In genomic region chr15:82900511-82900910, GRCh38 we compare ENCODE assay signal across 11 cellular contexts. TPM values are rescaled to one million over a fixed set of nuclear protein-coding genes. Genes with fewer than 3 reads are reported as not detected.
A peak's percentile ranks its signal among the peaks of the same experiment; 100 is the strongest.
DNase-seq lines count a peak whose midpoint lies in the region; ATAC-seq and FAIRE-seq lines count a peak whose summit lies in the region.
"Had no signal": no experiment of that assay in that cellular context is flagged by ENCODE, and none has a peak within 500 bp of the region (broad histone marks: within the 10 kb centered on the region; RNA-seq: fewer than 3 reads in every experiment).

No MANE protein-coding gene starts in this region.

- H3K4me3 Mint-ChIP-seq in activated T-cell treated with anti-CD3 and anti-CD28 coated beads, Interleukin-2, amount 50 U/mL, for 24 hours, result no peak overlapping the region

- DNase-seq in NCI-H2171 treated with DMSO at 0.1 percent for 48 hours (lab: John Stamatoyannopoulos, UW) (peak; percentile 4), NCI-H2171 (lab: John Stamatoyannopoulos, UW) (no peak), NCI-H82 treated with DMSO at 0.1 percent for 48 hours (lab: John Stamatoyannopoulos, UW; ENCODE audit: unreplicated experiment) (peak; percentile 73), renal cortical epithelial cell (ENCODE audit: low read depth) (peak; percentile 25), NCI-H2196 (lab: John Stamatoyannopoulos, UW; ENCODE audit: unreplicated experiment) (no peak)
- no peak for DNase-seq in activated T-cell treated with anti-CD3 and anti-CD28 coated beads, Interleukin-2, amount 50 U/mL, for 24 hours
- DNase-seq: Caco-2, NCI-H1048 had no signal

- ATAC-seq in HG03521 (IDR thresholded peaks at IDR 0.05; ENCODE audit: unreplicated experiment), result no peak
- ATAC-seq: K562 had no signal

- peak; percentile 83 for FAIRE-seq in islet of Langerhans (lab: Jason Lieb, UNC)
- FAIRE-seq: K562 had no signal

- no peak overlapping the region for H3K27ac Mint-ChIP-seq in activated T-cell treated with anti-CD3 and anti-CD28 coated beads, Interleukin-2, amount 50 U/mL, for 24 hours

- H3K9me3 Mint-ChIP-seq in activated T-cell treated with anti-CD3 and anti-CD28 coated beads, Interleukin-2, amount 50 U/mL, for 24 hours, result no peaks in the 10 kb centered on the region

- no peaks in the 10 kb centered on the region for H3K27me3 Mint-ChIP-seq in activated T-cell treated with anti-CD3 and anti-CD28 coated beads, Interleukin-2, amount 50 U/mL, for 24 hours

- H3K36me3 Mint-ChIP-seq in activated T-cell treated with anti-CD3 and anti-CD28 coated beads, Interleukin-2, amount 50 U/mL, for 24 hours (ENCODE audit: low read depth), result no peaks in the 10 kb centered on the region

- no peaks in the 10 kb centered on the region for H3K4me1 Mint-ChIP-seq in activated T-cell treated with anti-CD3 and anti-CD28 coated beads, Interleukin-2, amount 50 U/mL, for 24 hours (ENCODE audit: low read depth)

RNA-seq across cellular contexts. Expression of gene HOMER2, which starts 52.0 kb away (rescaled TPM):
- 56.6 and 58.9 TPM in 2 replicates for total RNA-seq in renal cortical epithelial cell

Comparison
In these comparisons a context has a peak if more than half of its experiments do, and no peak if none do; other contexts are left out.
1. DNase-seq: peak in NCI-H2171 treated with DMSO at 0.1 percent for 48 hours (single experiment), NCI-H82 treated with DMSO at 0.1 percent for 48 hours (single experiment) and renal cortical epithelial cell (single experiment); none in NCI-H2171 (single experiment), activated T-cell treated with anti-CD3 and anti-CD28 coated beads, Interleukin-2, amount 50 U/mL, for 24 hours (single experiment) and NCI-H2196 (single experiment).